28 cellular contexts compared by ENCODE assay signal in the genomic region with DNA sequence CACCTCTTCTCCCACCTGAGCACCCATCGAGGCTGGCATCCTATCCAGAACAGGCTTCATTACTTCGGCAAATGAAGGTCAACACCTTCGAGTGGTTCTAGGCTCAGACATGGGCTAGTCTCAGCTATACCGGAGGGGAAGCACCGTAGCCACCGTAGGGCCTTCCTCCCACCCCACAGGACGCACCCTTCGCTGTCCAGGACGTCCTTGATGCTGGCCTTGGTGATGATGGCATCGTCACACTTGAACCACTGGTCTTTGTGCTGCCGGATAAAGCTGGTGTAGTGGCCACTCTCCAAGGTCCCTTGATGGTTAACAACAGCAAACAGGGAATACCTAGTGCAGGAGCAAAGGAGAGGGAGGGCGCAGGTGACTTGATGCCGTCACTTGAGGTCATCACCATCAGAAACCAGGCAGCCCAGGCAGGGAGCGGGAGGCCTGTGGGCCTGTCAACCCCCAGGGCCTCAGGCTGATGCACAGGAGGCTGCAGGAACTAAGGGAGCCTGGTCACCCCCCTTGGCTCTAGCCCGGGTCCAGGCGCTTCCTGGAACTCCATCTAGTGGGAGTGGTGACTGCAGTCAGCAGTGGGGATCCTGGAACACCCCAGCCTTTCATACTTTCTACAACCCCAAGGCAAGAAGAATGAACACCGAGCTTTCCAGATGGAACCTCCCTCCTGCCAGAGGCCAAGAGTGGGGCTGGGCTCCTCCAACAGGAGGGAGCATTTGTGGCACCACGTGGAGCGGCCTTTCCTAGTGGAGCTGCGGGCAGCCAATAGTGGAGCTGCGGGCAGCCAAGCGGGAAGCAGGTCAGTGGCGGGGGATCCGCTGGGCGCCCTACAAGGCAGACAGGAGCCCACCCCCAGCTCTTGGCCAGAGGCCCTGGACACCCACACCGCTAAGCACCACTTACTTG. TPM values are rescaled to one million over a fixed set of nuclear protein-coding genes. Genes with fewer than 3 reads are reported as not detected.
A peak's percentile ranks its signal among the peaks of the same experiment; 100 is the strongest.
DNase-seq lines count a peak whose midpoint lies in the region; ATAC-seq and TF ChIP-seq lines count a peak whose summit lies in the region.
"Had no signal": no experiment of that assay in that cellular context is flagged by ENCODE, and none has a peak within 500 bp of the region (broad histone marks: within the 10 kb centered on the region; RNA-seq: fewer than 3 reads in every experiment).

No MANE protein-coding gene starts in this region.

- no peaks in the 10 kb centered on the region for H3K36me3 ChIP-seq in testis (ENCODE audit: low read depth, missing control alignments)
- H3K36me3 ChIP-seq: ovary had no signal

- no peak overlapping the region for H3K27ac Mint-ChIP-seq in natural killer cell treated with Interleukin-12 subunit alpha and Interleukin-12 subunit beta and Interleukin-15 and Interleukin-18, amount 100 ng/mL, for 72 hours
- H3K27ac Mint-ChIP-seq in natural killer cell = no peak overlapping the region

- H3K4me1 ChIP-seq in testis = peaks cover 33% of the 10 kb centered on the region
- H3K4me1 ChIP-seq: body of pancreas, colonic mucosa, foreskin keratinocyte had no signal

- no peaks in the 10 kb centered on the region for H3K9me3 Mint-ChIP-seq in natural killer cell treated with Interleukin-12 subunit alpha and Interleukin-12 subunit beta and Interleukin-15 and Interleukin-18, amount 100 ng/mL, for 72 hours
- H3K9me3 Mint-ChIP-seq in natural killer cell = no peaks in the 10 kb centered on the region
- H3K9me3 Mint-ChIP-seq: endodermal cell, nephron had no signal

- H3K4me3 ChIP-seq in testis = no peak overlapping the region
- H3K4me3 ChIP-seq: body of pancreas, colonic mucosa, esophagus muscularis mucosa, left lung, ovary, right atrium auricular region, SJSA1, suprapubic skin had no signal

- no peak overlapping the region for H3K4me3 Mint-ChIP-seq in natural killer cell treated with Interleukin-12 subunit alpha and Interleukin-12 subunit beta and Interleukin-15 and Interleukin-18, amount 100 ng/mL, for 72 hours
- H3K4me3 Mint-ChIP-seq in natural killer cell = no peak overlapping the region
- H3K4me3 Mint-ChIP-seq: endodermal cell, nephron had no signal

- peak; percentile 53 for DNase-seq in natural killer cell treated with Interleukin-12 subunit alpha and Interleukin-12 subunit beta and Interleukin-15 and Interleukin-18, amount 100 ng/mL, for 72 hours (ENCODE audit: low spot score)
- DNase-seq in natural killer cell = no peak
- DNase-seq in cerebellar cortex (ENCODE audit: low spot score) = peak; percentile 37
- DNase-seq in midbrain (lab: John Stamatoyannopoulos, UW) = peak; percentile 37
- DNase-seq in testis = no peak
- DNase-seq: activated CD4-positive, alpha-beta T cell treated with anti-CD3 and anti-CD28 coated beads, Interleukin-2, amount 50 U/mL, for 4 hours; activated CD4-positive, CD25-positive, alpha-beta regulatory T cell; activated CD8-positive, alpha-beta memory T cell treated with anti-CD3 and anti-CD28 coated beads, Interleukin-2, amount 50 U/mL, for 4 hours; colonic mucosa; DMS153; endodermal cell; foreskin keratinocyte; left lung; NCI-H1417 treated with DMSO at 0.1 percent for 48 hours; NCI-H2081 treated with DMSO at 0.1 percent for 48 hours; NCI-H226; NCI-H69; stimulated activated CD4-positive, alpha-beta T cell treated with anti-CD3 and anti-CD28 coated beads, Interleukin-2, amount 100 ng/mL, for 48 hours had no signal

- H3K27me3 ChIP-seq in testis = no peaks in the 10 kb centered on the region
- H3K27me3 ChIP-seq: body of pancreas, colonic mucosa, esophagus muscularis mucosa, foreskin keratinocyte, left lung, ovary, right atrium auricular region, SJSA1, suprapubic skin had no signal

- H3K9me3 ChIP-seq in testis = no peaks in the 10 kb centered on the region
- H3K9me3 ChIP-seq: body of pancreas, colonic mucosa, esophagus muscularis mucosa, left lung, ovary, right atrium auricular region, SJSA1, suprapubic skin had no signal

- peak overlapping the region; percentile 27 to 56 for H3K27ac ChIP-seq in testis
- H3K27ac ChIP-seq: body of pancreas, colonic mucosa, foreskin keratinocyte, left lung, ovary, SJSA1 had no signal

- no peak for ATAC-seq in natural killer cell treated with Interleukin-12 subunit alpha and Interleukin-12 subunit beta and Interleukin-15 and Interleukin-18, amount 100 ng/mL, for 72 hours
- ATAC-seq in natural killer cell (no peak), GM19351 (IDR thresholded peaks at IDR 0.05; ENCODE audit: unreplicated experiment) (no peak), GM18873 (IDR thresholded peaks at IDR 0.05; ENCODE audit: low FRiP score, unreplicated experiment) (no peak), HG02840 (IDR thresholded peaks at IDR 0.05; ENCODE audit: low FRiP score, unreplicated experiment) (no peak)
- ATAC-seq: body of pancreas, foreskin keratinocyte, left lung had no signal

- H3K27me3 Mint-ChIP-seq in natural killer cell treated with Interleukin-12 subunit alpha and Interleukin-12 subunit beta and Interleukin-15 and Interleukin-18, amount 100 ng/mL, for 72 hours = no peaks in the 10 kb centered on the region
- no peaks in the 10 kb centered on the region for H3K27me3 Mint-ChIP-seq in natural killer cell (ENCODE audit: low read depth in 2 of 2)

- peaks cover 16% of the 10 kb centered on the region for H3K36me3 Mint-ChIP-seq in natural killer cell treated with Interleukin-12 subunit alpha and Interleukin-12 subunit beta and Interleukin-15 and Interleukin-18, amount 100 ng/mL, for 72 hours
- H3K36me3 Mint-ChIP-seq in natural killer cell = peaks cover 10% of the 10 kb centered on the region

- peaks cover 5 to 17% of the 10 kb centered on the region in 2 donors for H3K4me1 Mint-ChIP-seq in natural killer cell treated with Interleukin-12 subunit alpha and Interleukin-12 subunit beta and Interleukin-15 and Interleukin-18, amount 100 ng/mL, for 72 hours (ENCODE audit: low read depth in 2 of 2)
- peaks cover 0 to 5% of the 10 kb centered on the region in 2 donors for H3K4me1 Mint-ChIP-seq in natural killer cell

- 50 to 76% methylated on average over 22 to 26 of the region's 26 CpGs for WGBS in testis, 2 donors

- TF ChIP-seq POLR2A in testis (IDR thresholded peaks at IDR 0.05) = no peak

- no peak for TF ChIP-seq CTCF in natural killer cell (IDR thresholded peaks at IDR 0.05)
- TF ChIP-seq CTCF in testis (IDR thresholded peaks at IDR 0.05) = no peak

- intact Hi-C loops in natural killer cell (cut with micrococcal nuclease) = no loop called here
- intact Hi-C loops in testis (cut with DNase I; ENCODE audit: low total_unique reads) = no loop called here

RNA-seq across cellular contexts. Expression of a gene that starts 38.5 kb away (rescaled TPM):
- 100 to 1,000 TPM; 102 to 179 TPM for total RNA-seq in natural killer cell treated with Interleukin-12 subunit alpha and Interleukin-12 subunit beta and Interleukin-15 and Interleukin-18, amount 100 ng/mL, for 72 hours
- total RNA-seq in natural killer cell (100 to 1,000 TPM; 121 to 155 (median 140) TPM), testis (100 to 1,000 TPM; 161 to 216 TPM)
- 96.3 TPM for polyA plus RNA-seq in testis (ENCODE audit: insufficient read depth, low read depth, low replicate concordance)

Comparison
In these comparisons a context has a peak if more than half of its experiments do, and no peak if none do; other contexts are left out.
1. DNase-seq: peak in natural killer cell treated with Interleukin-12 subunit alpha and Interleukin-12 subunit beta and Interleukin-15 and Interleukin-18, amount 100 ng/mL, for 72 hours (single experiment), cerebellar cortex (single experiment) and midbrain (single experiment); none in natural killer cell (single experiment) and testis (single experiment).